In genomic region chr6:144252289-144252688, GRCh38 we compare ENCODE assay signal across 20 cellular contexts. TPM values are rescaled to one million over a fixed set of nuclear protein-coding genes. Genes with fewer than 3 reads are reported as not detected.
DNase-seq lines count a peak whose midpoint lies in the region; ATAC-seq, FAIRE-seq and TF ChIP-seq lines count a peak whose summit lies in the region.
"Had no signal": no experiment of that assay in that cellular context is flagged by ENCODE, and none has a peak within 500 bp of the region (broad histone marks: within the 10 kb centered on the region; RNA-seq: fewer than 3 reads in every experiment).

No MANE protein-coding gene starts in this region.

- H3K4me1 ChIP-seq in upper lobe of right lung, result no peaks in the 10 kb centered on the region

- TF ChIP-seq CTCF in bronchial epithelial cell (IDR thresholded peaks at IDR 0.05; ENCODE audit: insufficient read depth, low read length, severe bottlenecking) (no peak), fibroblast of the aortic adventitia (IDR thresholded peaks at IDR 0.05; ENCODE audit: insufficient read depth, low read length) (no peak), upper lobe of right lung (IDR thresholded peaks at IDR 0.05) (no peak)

- H3K27me3 ChIP-seq in bronchial epithelial cell (ENCODE audit: control insufficient read depth, insufficient read depth, low read length), result no peaks in the 10 kb centered on the region
- H3K27me3 ChIP-seq in upper lobe of right lung, result no peaks in the 10 kb centered on the region
- H3K27me3 ChIP-seq: BLaER1 treated with 17β-estradiol and CSF1 and Interleukin-3, amounts not matched to agents 10 nM and 100 nM; MG63; SJSA1 had no signal

- DNase-seq in GM03348 (ENCODE audit: low spot score), result peak; percentile 40
- DNase-seq in bronchial epithelial cell (ENCODE audit: low read depth), result peak; percentile 15
- peak; percentile 40 for DNase-seq in fibroblast of the aortic adventitia (ENCODE audit: low read depth)
- DNase-seq in hippocampal formation (lab: John Stamatoyannopoulos, UW), result no peak
- no peak for DNase-seq in SKM-1 treated with dmso at 0.1 percent for 144 hours (lab: John Stamatoyannopoulos, UW; ENCODE audit: unreplicated experiment)
- DNase-seq in upper lobe of right lung, result no peak
- DNase-seq: CD8-positive, alpha-beta T cell; DND-41; Karpas-422; MG63; NCI-H1417; NCI-H1694 treated with DMSO at 0.1 percent for 48 hours; NCI-H446; NCI-H526 had no signal

- no peak for FAIRE-seq in bronchial epithelial cell (lab: Jason Lieb, UNC)
- FAIRE-seq: G401.6, GM19239 had no signal

- no peak overlapping the region for H3K27ac ChIP-seq in upper lobe of right lung
- H3K27ac ChIP-seq: BLaER1 treated with 17β-estradiol and CSF1 and Interleukin-3, amounts not matched to agents 10 nM and 100 nM; SJSA1 had no signal

- H3K4me3 ChIP-seq in bronchial epithelial cell (ENCODE audit: low read depth, low read length) (no peak overlapping the region), fibroblast of the aortic adventitia (ENCODE audit: low read depth, low read length) (no peak overlapping the region), upper lobe of right lung (no peak overlapping the region)
- H3K4me3 ChIP-seq: BLaER1 treated with 17β-estradiol and CSF1 and Interleukin-3, amounts not matched to agents 10 nM and 100 nM; MG63; SJSA1 had no signal

- intact Hi-C loops in upper lobe of right lung (cut with DNase I), result no loop called here

- ATAC-seq in upper lobe of right lung (no peak), HG02763 (IDR thresholded peaks at IDR 0.05; ENCODE audit: unreplicated experiment) (no peak)
- ATAC-seq: CD8-positive, alpha-beta T cell; Right ventricle myocardium inferior had no signal

- H3K36me3 ChIP-seq in bronchial epithelial cell (ENCODE audit: control insufficient read depth, insufficient read depth, low read length) (no peaks in the 10 kb centered on the region), upper lobe of right lung (no peaks in the 10 kb centered on the region)
- H3K36me3 ChIP-seq: BLaER1 treated with 17β-estradiol and CSF1 and Interleukin-3, amounts not matched to agents 10 nM and 100 nM; MG63; SJSA1 had no signal

- no peaks in the 10 kb centered on the region for H3K9me3 ChIP-seq in upper lobe of right lung
- H3K9me3 ChIP-seq: MG63, SJSA1 had no signal

RNA-seq across cellular contexts. Expression of gene UTRN, which starts 32.8 kb away (rescaled TPM):
- 38.4 and 101 TPM in 2 replicates for total RNA-seq in bronchial epithelial cell
- 211 and 281 TPM in 2 replicates for total RNA-seq in fibroblast of the aortic adventitia (ENCODE audit: low replicate concordance)
- 316 TPM for total RNA-seq in upper lobe of right lung

Comparison
In these comparisons a context has a peak if more than half of its experiments do, and no peak if none do; other contexts are left out.
1. DNase-seq: peak in GM03348 (single experiment), bronchial epithelial cell (single experiment) and fibroblast of the aortic adventitia (single experiment); none in hippocampal formation (0 of 2), SKM-1 treated with dmso at 0.1 percent for 144 hours (single experiment) and upper lobe of right lung (single experiment).